In genomic region chr9:109319072-109319630, GRCh38 we compare ENCODE assay signal across 9 cellular contexts. TPM values are rescaled to one million over a fixed set of nuclear protein-coding genes. Genes with fewer than 3 reads are reported as not detected.
DNase-seq lines count a peak whose midpoint lies in the region; ATAC-seq and TF ChIP-seq lines count a peak whose summit lies in the region.
"Had no signal": no experiment of that assay in that cellular context is flagged by ENCODE, and none has a peak within 500 bp of the region (broad histone marks: within the 10 kb centered on the region; RNA-seq: fewer than 3 reads in every experiment).

No MANE protein-coding gene starts in this region.

- H3K27ac Mint-ChIP-seq in endodermal cell (peak overlapping the region; percentile 63), neural progenitor cell (peak overlapping the region; percentile 50)

- H3K9me3 Mint-ChIP-seq in endodermal cell (no peaks in the 10 kb centered on the region), neural progenitor cell (no peaks in the 10 kb centered on the region)

- no peak overlapping the region for H3K27ac ChIP-seq in endodermal cell (ENCODE audit: low read depth, low read length)
- no peak overlapping the region for H3K27ac ChIP-seq in neural progenitor cell
- H3K27ac ChIP-seq: SJSA1 had no signal

- H3K27me3 ChIP-seq in NT2/D1 (ENCODE audit: insufficient read depth, insufficient read length), result peaks cover 6% of the 10 kb centered on the region
- H3K27me3 ChIP-seq in endodermal cell (ENCODE audit: control insufficient read depth, insufficient read depth, low read length, poor library complexity, severe bottlenecking), result peaks cover 22% of the 10 kb centered on the region
- peaks cover 35% of the 10 kb centered on the region for H3K27me3 ChIP-seq in neural progenitor cell
- H3K27me3 ChIP-seq: SJSA1 had no signal

- no peak for TF ChIP-seq CTCF in endodermal cell (conservative IDR thresholded peaks at IDR 0.05)
- peak; percentile 2 for TF ChIP-seq CTCF in neural progenitor cell (IDR thresholded peaks at IDR 0.05)

- H3K4me2 ChIP-seq in neural progenitor cell, result peak overlapping the region; percentile 98

- H3K4me1 ChIP-seq in NT2/D1 (ENCODE audit: insufficient read depth, insufficient read length) (peaks cover 2% of the 10 kb centered on the region), endodermal cell (ENCODE audit: control insufficient read depth, insufficient read depth, low read length) (no peaks in the 10 kb centered on the region), neural progenitor cell (peaks cover 22% of the 10 kb centered on the region)

- no peaks in the 10 kb centered on the region for H3K9me3 ChIP-seq in NT2/D1 (ENCODE audit: insufficient read depth, low read length)
- no peaks in the 10 kb centered on the region for H3K9me3 ChIP-seq in endodermal cell (ENCODE audit: control insufficient read depth, low read length)
- no peaks in the 10 kb centered on the region for H3K9me3 ChIP-seq in neural progenitor cell (ENCODE audit: low read depth)
- H3K9me3 ChIP-seq: SJSA1 had no signal

- no peaks in the 10 kb centered on the region for H3K36me3 ChIP-seq in NT2/D1 (ENCODE audit: insufficient read depth, insufficient read length, low read length)
- no peaks in the 10 kb centered on the region for H3K36me3 ChIP-seq in endodermal cell (ENCODE audit: control insufficient read depth, insufficient read depth, low read length)
- no peaks in the 10 kb centered on the region for H3K36me3 ChIP-seq in neural progenitor cell
- H3K36me3 ChIP-seq: SJSA1 had no signal

- 17 to 26% methylated on average over 15 to 39 of the region's 39 CpGs for WGBS in endodermal cell (ENCODE audit: insufficient coverage in 1 of 2, insufficient read length in 1 of 2), 2 experiments

- H3K4me3 ChIP-seq in NT2/D1 (ENCODE audit: insufficient read length, low read depth) (peak overlapping the region; percentile 76), endodermal cell (ENCODE audit: low read length) (peak overlapping the region; percentile 58), neural progenitor cell (peak overlapping the region; percentile 66)

- peaks cover 33% of the 10 kb centered on the region for H4K20me1 ChIP-seq in neural progenitor cell (ENCODE audit: low read depth)

- in situ Hi-C loops in G401 (cut with HindIII; ENCODE audit: low sequenced_read_pairs), result no loop called here

- H3F3A ChIP-seq in neural progenitor cell (ENCODE audit: low read depth), result peaks cover 13% of the 10 kb centered on the region

- H3K27me3 Mint-ChIP-seq in endodermal cell (ENCODE audit: insufficient read depth), result peaks cover 31% of the 10 kb centered on the region
- peaks cover 42% of the 10 kb centered on the region for H3K27me3 Mint-ChIP-seq in neural progenitor cell (ENCODE audit: insufficient read depth, low read depth)

- H3K79me2 ChIP-seq in neural progenitor cell (ENCODE audit: low read depth), result peaks cover 7% of the 10 kb centered on the region

- peaks cover 15% of the 10 kb centered on the region for H3K4me1 Mint-ChIP-seq in endodermal cell
- peaks cover 23% of the 10 kb centered on the region for H3K4me1 Mint-ChIP-seq in neural progenitor cell

- H3K4me3 Mint-ChIP-seq in endodermal cell (peak overlapping the region; percentile 68), neural progenitor cell (peak overlapping the region; percentile 87)

- H2AFZ ChIP-seq in neural progenitor cell (replicated peaks), result peak overlapping the region; percentile 38

- peak overlapping the region; percentile 81 for H3K9ac ChIP-seq in NT2/D1 (ENCODE audit: insufficient read length, low read depth)
- H3K9ac ChIP-seq in endodermal cell (ENCODE audit: extremely low read depth, low read length, poor library complexity, severe bottlenecking), result no peak overlapping the region
- no peak overlapping the region for H3K9ac ChIP-seq in neural progenitor cell

- no peaks in the 10 kb centered on the region for H3K36me3 Mint-ChIP-seq in endodermal cell (ENCODE audit: low read depth)
- H3K36me3 Mint-ChIP-seq in neural progenitor cell, result no peaks in the 10 kb centered on the region

- peak; percentile 29 for DNase-seq in G401 (ENCODE audit: low spot score)
- no peak for DNase-seq in NT2/D1 (ENCODE audit: low read depth, low spot score)
- peak; percentile 73 for DNase-seq in endodermal cell
- DNase-seq in neural progenitor cell (ENCODE audit: low spot score), result peak; percentile 49

- no peak for ATAC-seq in GM19452 (IDR thresholded peaks at IDR 0.05; ENCODE audit: unreplicated experiment)
- no peak for ATAC-seq in GM18867 (IDR thresholded peaks at IDR 0.05; ENCODE audit: unreplicated experiment)
- no peak for ATAC-seq in HG03135 (IDR thresholded peaks at IDR 0.05; ENCODE audit: unreplicated experiment)
- no peak for ATAC-seq in GM18870 (IDR thresholded peaks at IDR 0.05; ENCODE audit: unreplicated experiment)

RNA-seq across cellular contexts. Expression of gene EPB41L4B, which starts 1.7 kb away (rescaled TPM):
- total RNA-seq in G401 (2014; rRNA removed; shearing (Covaris generic)), result 3.2 and 6.5 TPM in 2 replicates
- total RNA-seq in endodermal cell (1 to 10 TPM; 6.4 to 6.6 TPM), neural progenitor cell (ENCODE audit: low replicate concordance) (5.0 and 6.2 TPM in 2 replicates)
- 1.7 TPM for polyA plus RNA-seq in endodermal cell (2013, experiment 1 of 2)
- 1.3 TPM for polyA plus RNA-seq in endodermal cell (2013, experiment 2 of 2)
